Comparison of ENCODE assay signal across 8 cellular contexts in genomic region chr11:119056397-119056999, GRCh38. TPM values are rescaled to one million over a fixed set of nuclear protein-coding genes. Genes with fewer than 3 reads are reported as not detected.
A peak's percentile ranks its signal among the peaks of the same experiment; 100 is the strongest.
DNase-seq lines count a peak whose midpoint lies in the region; ATAC-seq and TF ChIP-seq lines count a peak whose summit lies in the region.

No MANE protein-coding gene starts in this region.

- intact Hi-C loops in heart right ventricle (cut with DNase I): loop anchor here in 1 of 10 donors (2.0 kb wide), 1 partner anchor 38 kb away; the partner anchor contains the start of genes RPS25 and TRAPPC4

- H3K4me1 ChIP-seq in NT2/D1 (ENCODE audit: insufficient read depth, insufficient read length): peaks cover 6% of the 10 kb centered on the region
- H3K4me1 ChIP-seq in heart right ventricle: peaks cover 15 to 28% (median 25%) of the 10 kb centered on the region in 9 donors

- H3K4me3 ChIP-seq in GM12875 (ENCODE audit: low read depth, low read length) (peak overlapping the region; percentile 91), NT2/D1 (ENCODE audit: insufficient read length, low read depth) (peak overlapping the region; percentile 83), heart right ventricle (peak overlapping the region; percentile 67 to 99 (median 94))

- H3K27me3 ChIP-seq in NT2/D1 (ENCODE audit: insufficient read depth, insufficient read length): no peaks in the 10 kb centered on the region
- no peaks in the 10 kb centered on the region for H3K27me3 ChIP-seq in heart right ventricle

- H3K36me3 ChIP-seq in NT2/D1 (ENCODE audit: insufficient read depth, insufficient read length, low read length): peaks cover 45% of the 10 kb centered on the region
- peaks cover 0 to 53% (median 35%) of the 10 kb centered on the region in 9 donors for H3K36me3 ChIP-seq in heart right ventricle

- peak overlapping the region in 9 of 10 donors; percentile 86 to 94 (median 89) for H3K27ac ChIP-seq in heart right ventricle

- no peak for DNase-seq in NT2/D1 (ENCODE audit: low read depth, low spot score)
- DNase-seq in activated naive CD4-positive, alpha-beta T cell treated with Interleukin-2 at 50 U/mL for 16 hours: peak; percentile 50
- peak; percentile 24 to 29 for DNase-seq in heart right ventricle
- DNase-seq in retina: peak; percentile 33
- no peak for DNase-seq in foreskin melanocyte
- DNase-seq in AG20443 (ENCODE audit: low spot score): no peak

- peak; percentile 5 for ATAC-seq in HG02678 (IDR thresholded peaks at IDR 0.05; ENCODE audit: unreplicated experiment)
- peak in 4 of 8 donors; percentile 2 to 67 (median 10) for ATAC-seq in heart right ventricle

- H3K9me3 ChIP-seq in NT2/D1 (ENCODE audit: insufficient read depth, low read length) (no peaks in the 10 kb centered on the region), heart right ventricle (no peaks in the 10 kb centered on the region)

- WGBS in heart right ventricle, 2 donors: 0 to 1% methylated on average over 44 to 48 of the region's 48 CpGs

- peak overlapping the region; percentile 83 for H3K9ac ChIP-seq in NT2/D1 (ENCODE audit: insufficient read length, low read depth)

- TF ChIP-seq CTCF in GM12875 (IDR thresholded peaks at IDR 0.05; ENCODE audit: borderline replicate concordance, insufficient read depth, low read depth, low read length): no peak
- no peak for TF ChIP-seq CTCF in heart right ventricle (IDR thresholded peaks at IDR 0.05)

RNA-seq across cellular contexts. Expression of gene HYOU1, which starts 0.5 kb away (rescaled TPM):
- 10 to 100 TPM; 45.0 to 96.4 (median 64.4) TPM for total RNA-seq in heart right ventricle
- polyA plus RNA-seq in heart right ventricle: 100 to 1,000 TPM in 1 of 2 donors, 10 to 100 TPM in 1; 33.0 to 179 TPM

RNA-seq across cellular contexts. Expression of gene VPS11, which starts 11.1 kb away (rescaled TPM):
- total RNA-seq in heart right ventricle: 10 to 100 TPM; 15.7 to 23.8 (median 21.5) TPM
- 10 to 100 TPM; 23.7 to 44.2 TPM for polyA plus RNA-seq in heart right ventricle

RNA-seq across cellular contexts. Expression of gene SLC37A4, which starts 25.8 kb away (rescaled TPM):
- 10 to 100 TPM in 1 of 10 donors, 1 to 10 TPM in 9; 3.8 to 12.0 (median 6.5) TPM for total RNA-seq in heart right ventricle
- polyA plus RNA-seq in heart right ventricle: 10 to 100 TPM in 1 of 2 donors, 1 to 10 TPM in 1; 7.6 to 11.1 TPM

RNA-seq across cellular contexts. Expression of gene HMBS, which starts 28.2 kb away (rescaled TPM):
- total RNA-seq in heart right ventricle: 10 to 100 TPM; 14.3 to 24.9 (median 17.3) TPM
- polyA plus RNA-seq in heart right ventricle: 10 to 100 TPM; 33.0 to 39.7 TPM

RNA-seq across cellular contexts. Expression of gene TRAPPC4, which starts 37.9 kb away (rescaled TPM):
- 10 to 100 TPM; 29.5 to 51.4 (median 37.5) TPM for total RNA-seq in heart right ventricle
- polyA plus RNA-seq in heart right ventricle: 10 to 100 TPM; 14.6 to 95.1 TPM

Comparison
In these comparisons a context has a peak if more than half of its experiments do, and no peak if none do; other contexts are left out.
1. DNase-seq: peak in activated naive CD4-positive, alpha-beta T cell treated with Interleukin-2 at 50 U/mL for 16 hours (single experiment), heart right ventricle (2 of 2) and retina (single experiment); none in NT2/D1 (single experiment), foreskin melanocyte (single experiment) and AG20443 (single experiment).
2. Peak in every context shown above with its lines, with median percentiles within 50 percentile points of each other: H3K4me3 ChIP-seq.